In the genomic region with DNA sequence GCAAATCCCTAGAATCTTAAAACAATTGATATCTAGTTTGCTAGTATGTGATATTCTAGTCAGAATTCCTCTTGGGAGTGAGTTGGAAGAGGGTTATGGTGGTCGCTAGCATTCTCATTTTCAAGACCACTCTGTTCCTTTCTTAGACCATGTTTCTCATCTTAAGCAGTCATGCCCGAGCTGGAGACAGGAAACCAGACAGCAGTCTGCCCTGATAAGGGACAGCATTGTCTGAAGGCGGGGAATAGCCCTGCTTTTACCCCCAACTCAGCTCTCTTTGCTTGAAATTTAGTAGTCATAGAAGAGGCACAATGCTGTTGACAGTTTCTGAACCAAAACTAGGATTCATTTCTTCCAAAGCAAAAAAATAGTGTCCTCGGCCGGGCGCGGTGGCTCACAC, we compare ENCODE assay signal across 8 cellular contexts. TPM values are rescaled to one million over a fixed set of nuclear protein-coding genes. Genes with fewer than 3 reads are reported as not detected.
DNase-seq lines count a peak whose midpoint lies in the region; ATAC-seq and TF ChIP-seq lines count a peak whose summit lies in the region.

No MANE protein-coding gene starts in this region.

- H3K27me3 Mint-ChIP-seq in activated T-cell treated with anti-CD3 and anti-CD28 coated beads, Interleukin-2, amount 50 U/mL, for 4 hours (ENCODE audit: low read depth), result no peaks in the 10 kb centered on the region

- WGBS in mesodermal cell (ENCODE audit: insufficient coverage in 2 of 2), 2 experiments, result 68 to 84% methylated on average over 5 to 6 of the region's 7 CpGs
- WGBS in thymus, result 78% methylated on average over 7 of the region's 7 CpGs

- H3K4me1 Mint-ChIP-seq in activated T-cell treated with anti-CD3 and anti-CD28 coated beads, Interleukin-2, amount 50 U/mL, for 4 hours (ENCODE audit: low read depth), result peaks cover 90% of the 10 kb centered on the region

- H3K36me3 ChIP-seq in mesodermal cell (ENCODE audit: control insufficient read depth, insufficient read depth, low read length), result peaks cover 31% of the 10 kb centered on the region
- no peaks in the 10 kb centered on the region for H3K36me3 ChIP-seq in thymus (ENCODE audit: control insufficient read depth, insufficient read depth)

- no peaks in the 10 kb centered on the region for H3K27me3 ChIP-seq in thymus (ENCODE audit: control insufficient read depth, insufficient read depth)

- ATAC-seq in activated T-cell treated with anti-CD3 and anti-CD28 coated beads, Interleukin-2, amount 50 U/mL, for 4 hours, result peak in 1 of 2 donors; percentile 12
- no peak for ATAC-seq in HG03571 (IDR thresholded peaks at IDR 0.05; ENCODE audit: unreplicated experiment)

- H3K4me1 ChIP-seq in mesodermal cell (ENCODE audit: control insufficient read depth, insufficient read depth, low read length, poor library complexity, severe bottlenecking) (peaks cover 57% of the 10 kb centered on the region), thymus (ENCODE audit: control insufficient read depth, insufficient read depth, low read length) (peaks cover 10% of the 10 kb centered on the region)

- H3K4me3 ChIP-seq in cardiac fibroblast (replicated peaks in 1 of 2; ENCODE audit: low read depth in 2 of 2, low read length in 2 of 2) (no peak overlapping the region), mesodermal cell (ENCODE audit: extremely low read depth, insufficient read depth, low read length, poor library complexity, severe bottlenecking) (peak overlapping the region; percentile 3), thymus (ENCODE audit: low read length) (no peak overlapping the region)

- H3K9me3 Mint-ChIP-seq in activated T-cell treated with anti-CD3 and anti-CD28 coated beads, Interleukin-2, amount 50 U/mL, for 4 hours, result no peaks in the 10 kb centered on the region

- H3K4me3 Mint-ChIP-seq in activated T-cell treated with anti-CD3 and anti-CD28 coated beads, Interleukin-2, amount 50 U/mL, for 4 hours, result peak overlapping the region; percentile 52

- H3K27ac ChIP-seq in mesodermal cell (ENCODE audit: low read depth, low read length, severe bottlenecking) (peak overlapping the region; percentile 71), thymus (ENCODE audit: low read depth) (peak overlapping the region; percentile 52)

- H3K9me3 ChIP-seq in mesodermal cell (ENCODE audit: control insufficient read depth, low read length) (no peaks in the 10 kb centered on the region), thymus (ENCODE audit: control insufficient read depth) (no peaks in the 10 kb centered on the region)

- no peaks in the 10 kb centered on the region for H3K36me3 Mint-ChIP-seq in activated T-cell treated with anti-CD3 and anti-CD28 coated beads, Interleukin-2, amount 50 U/mL, for 4 hours (ENCODE audit: insufficient read depth)

- no peak for TF ChIP-seq CTCF in cardiac fibroblast (IDR thresholded peaks at IDR 0.05; ENCODE audit: low read depth, low read length)

- no peak for DNase-seq in activated T-cell treated with anti-CD3 and anti-CD28 coated beads, Interleukin-2, amount 50 U/mL, for 4 hours
- no peak for DNase-seq in activated T-cell treated with anti-CD3 and anti-CD28 coated beads, Interleukin-2, amount 50 U/mL, for 48 hours
- DNase-seq in cardiac fibroblast (ENCODE audit: low read depth in 2 of 2) (peak; percentile 41 to 44), A172 (ENCODE audit: low spot score) (no peak), anterior cingulate cortex (lab: John Stamatoyannopoulos, UW) (no peak)

RNA-seq across cellular contexts. Expression of gene KLF3, which starts 5.2 kb away (rescaled TPM):
- 10 to 100 TPM in 2 of 3 donors, 1 to 10 TPM in 1; 9.9 to 12.6 (median 10.9) TPM for total RNA-seq in activated T-cell treated with anti-CD3 and anti-CD28 coated beads, Interleukin-2, amount 50 U/mL, for 4 hours
- polyA plus RNA-seq in mesodermal cell (2013, experiment 1 of 2), result 55.0 TPM
- 50.2 TPM for polyA plus RNA-seq in mesodermal cell (2013, experiment 2 of 2)
- polyA plus RNA-seq in thymus, result 23.8 TPM
- total RNA-seq in A172 (2014; rRNA removed; shearing (Covaris generic)), result 6.4 and 8.9 TPM in 2 replicates

Comparison
In these comparisons a context has a peak if more than half of its experiments do, and no peak if none do; other contexts are left out.
1. DNase-seq: peak in cardiac fibroblast (2 of 2); none in activated T-cell treated with anti-CD3 and anti-CD28 coated beads, Interleukin-2, amount 50 U/mL, for 4 hours (single experiment), activated T-cell treated with anti-CD3 and anti-CD28 coated beads, Interleukin-2, amount 50 U/mL, for 48 hours (0 of 2), A172 (single experiment) and anterior cingulate cortex (0 of 58).